8 cellular contexts compared by ENCODE assay signal in the genomic region with DNA sequence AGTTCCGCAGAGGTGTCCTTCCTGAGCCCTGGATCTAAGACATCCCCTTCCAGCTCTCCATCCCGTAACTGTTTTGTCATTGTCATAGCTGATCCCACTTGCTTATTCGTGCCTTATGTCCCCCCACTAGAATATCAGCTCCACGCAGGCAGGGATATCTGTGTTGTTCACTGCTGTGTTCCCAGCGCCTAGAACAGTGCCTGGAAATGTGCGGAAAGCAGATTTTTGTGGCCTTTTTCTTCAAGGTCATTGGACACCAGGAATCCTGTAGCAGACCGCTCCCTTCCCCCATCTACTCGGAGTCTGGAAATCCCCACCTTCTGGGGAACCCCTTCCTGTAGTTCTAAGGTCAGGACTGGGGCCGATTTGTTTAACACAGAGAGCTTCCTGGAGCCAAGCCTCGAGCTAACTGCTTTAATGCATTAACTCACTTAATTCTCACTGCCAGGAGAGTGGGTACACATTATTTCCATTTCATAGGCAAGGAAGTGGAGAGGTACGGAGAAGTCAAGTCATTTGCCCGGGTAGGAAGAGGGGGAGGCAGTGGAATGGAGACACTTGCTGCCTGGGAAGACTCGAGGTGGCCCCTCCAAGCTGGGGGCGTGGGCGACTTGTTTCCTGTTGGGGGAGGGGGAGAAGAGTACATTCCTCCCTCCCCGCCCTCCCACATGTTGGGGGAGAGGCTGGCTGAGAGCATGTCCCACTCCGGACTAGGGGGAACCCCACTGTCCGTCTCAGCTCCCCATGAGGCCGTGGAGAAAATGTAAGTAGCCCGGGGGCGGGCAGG. TPM values are rescaled to one million over a fixed set of nuclear protein-coding genes. Genes with fewer than 3 reads are reported as not detected.
DNase-seq lines count a peak whose midpoint lies in the region; ATAC-seq and TF ChIP-seq lines count a peak whose summit lies in the region.

No MANE protein-coding gene starts in this region.

- peak overlapping the region; percentile 78 for H3K4me3 Mint-ChIP-seq in WTC11
- H3K4me3 Mint-ChIP-seq in dendritic cell treated with granulocyte-macrophage colony-stimulating factor and Interleukin-4, amounts not matched to agents 40 ng/mL and 50 ng/mL, for 4 days: peak overlapping the region; percentile 84
- peak overlapping the region; percentile 81 to 94 (median 91) for H3K4me3 Mint-ChIP-seq in naive thymus-derived CD8-positive, alpha-beta T cell

- CTCF ChIA-PET in WTC11 (lab: Charles Lee): interaction anchor here (1.0 to 3.4 kb wide), 5 partner anchors 8 to 46 kb away, joined by 4 to 82 read pairs (median 25); no protein-coding TSS in a partner anchor

- H3K27me3 Mint-ChIP-seq in WTC11 (ENCODE audit: low read depth): 0 out of 2 replicates have a peak, but pooled peaks cover 2% of the 10 kb centered on the region
- no peaks in the 10 kb centered on the region for H3K27me3 Mint-ChIP-seq in dendritic cell treated with granulocyte-macrophage colony-stimulating factor and Interleukin-4, amounts not matched to agents 40 ng/mL and 50 ng/mL, for 4 days
- H3K27me3 Mint-ChIP-seq in naive thymus-derived CD8-positive, alpha-beta T cell: no peaks in the 10 kb centered on the region

- H3K27me3 ChIP-seq in stomach smooth muscle (ENCODE audit: control insufficient read depth in 1 of 2, insufficient read depth in 2 of 2, low read length in 2 of 2): no peaks in the 10 kb centered on the region

- POLR2A ChIA-PET in WTC11 (lab: Charles Lee): interaction anchor here (0.5 to 1.8 kb wide), 6 partner anchors 7 to 362 kb away, joined by 3 to 5 read pairs (median 3); a partner anchor contains a TSS
- POLR2A ChIA-PET in naive thymus-derived CD8-positive, alpha-beta T cell (lab: Charles Lee): interaction anchor here (0.5 to 11.8 kb wide), 12 partner anchors 9 to 598 kb away, joined by 3 to 106 read pairs (median 5); a partner anchor contains a TSS

- peak overlapping the region; percentile 70 for H3K27ac ChIP-seq in stomach smooth muscle (ENCODE audit: low read length)

- H3K36me3 Mint-ChIP-seq in WTC11: no peaks in the 10 kb centered on the region
- H3K36me3 Mint-ChIP-seq in dendritic cell treated with granulocyte-macrophage colony-stimulating factor and Interleukin-4, amounts not matched to agents 40 ng/mL and 50 ng/mL, for 4 days (ENCODE audit: low read depth): peaks cover 36% of the 10 kb centered on the region
- no peaks in the 10 kb centered on the region for H3K36me3 Mint-ChIP-seq in naive thymus-derived CD8-positive, alpha-beta T cell

- peaks cover 43% of the 10 kb centered on the region for H3K4me1 Mint-ChIP-seq in WTC11
- H3K4me1 Mint-ChIP-seq in dendritic cell treated with granulocyte-macrophage colony-stimulating factor and Interleukin-4, amounts not matched to agents 40 ng/mL and 50 ng/mL, for 4 days (ENCODE audit: low read depth): peaks cover 64% of the 10 kb centered on the region
- peaks cover 24 to 57% (median 56%) of the 10 kb centered on the region in 4 donors for H3K4me1 Mint-ChIP-seq in naive thymus-derived CD8-positive, alpha-beta T cell

- peak overlapping the region in 1 of 2 donors; percentile 37 for H3K9ac ChIP-seq in stomach smooth muscle (ENCODE audit: low read length in 2 of 2)

- peak overlapping the region; percentile 98 for H3K27ac Mint-ChIP-seq in WTC11
- H3K27ac Mint-ChIP-seq in dendritic cell treated with granulocyte-macrophage colony-stimulating factor and Interleukin-4, amounts not matched to agents 40 ng/mL and 50 ng/mL, for 4 days: peak overlapping the region; percentile 93
- H3K27ac Mint-ChIP-seq in naive thymus-derived CD8-positive, alpha-beta T cell: peak overlapping the region; percentile 85 to 97 (median 90)

- peak; percentile 4 for ATAC-seq in HG03097 (IDR thresholded peaks at IDR 0.05; ENCODE audit: low FRiP score, unreplicated experiment)
- ATAC-seq in WTC11: peak; percentile 10
- no peak for ATAC-seq in naive thymus-derived CD8-positive, alpha-beta T cell

- H3K9me3 ChIP-seq in stomach smooth muscle (ENCODE audit: control insufficient read depth in 2 of 2, low read length in 2 of 2): no peaks in the 10 kb centered on the region

- DNase-seq in WTC11 (ENCODE audit: low spot score) (peak; percentile 72), NCI-H2196 (lab: John Stamatoyannopoulos, UW; ENCODE audit: unreplicated experiment) (no peak), head of caudate nucleus (no peak)
- peak in 6 of 10 donors; percentile 32 to 68 (median 40) for DNase-seq in naive thymus-derived CD8-positive, alpha-beta T cell

- no peak; the same call in 1 of the 2 replicates for TF ChIP-seq CTCF in WTC11 (IDR thresholded peaks at IDR 0.05)

- no peaks in the 10 kb centered on the region for H3K36me3 ChIP-seq in stomach smooth muscle (ENCODE audit: control insufficient read depth in 2 of 2, insufficient read depth in 2 of 2, low read length in 2 of 2)

- intact Hi-C loops in dendritic cell treated with granulocyte-macrophage colony-stimulating factor and Interleukin-4, amounts not matched to agents 40 ng/mL and 50 ng/mL, for 4 days (cut with micrococcal nuclease): no loop called here
- intact Hi-C loops in head of caudate nucleus (cut with DNase I): loop anchor here (10.0 kb wide), 1 partner anchor 270 kb away; no protein-coding TSS in a partner anchor

- no peaks in the 10 kb centered on the region for H3K9me3 Mint-ChIP-seq in WTC11
- H3K9me3 Mint-ChIP-seq in dendritic cell treated with granulocyte-macrophage colony-stimulating factor and Interleukin-4, amounts not matched to agents 40 ng/mL and 50 ng/mL, for 4 days: no peaks in the 10 kb centered on the region
- no peaks in the 10 kb centered on the region for H3K9me3 Mint-ChIP-seq in naive thymus-derived CD8-positive, alpha-beta T cell

- H3K4me1 ChIP-seq in stomach smooth muscle (ENCODE audit: control insufficient read depth, insufficient read depth, low read length): peaks cover 48% of the 10 kb centered on the region

- H3K4me3 ChIP-seq in GM08714 (ENCODE audit: low read length) (peak overlapping the region; percentile 65; the same call in 1 of the 2 replicates), stomach smooth muscle (ENCODE audit: low read length in 2 of 2) (peak overlapping the region; percentile 67 to 90)

TF ChIP-seq in WTC11, 78 proteins besides CTCF, POLR2A, EP300 and RAD21 (continues in another document):
- 0 out of 2 replicates have a peak, but pooled peaks have one; percentile 37 for TF ChIP-seq ESRRA (CRISPR knock-in tag; IDR thresholded peaks at IDR 0.05; ENCODE audit: borderline replicate concordance)
- TF ChIP-seq, protein P1, sequence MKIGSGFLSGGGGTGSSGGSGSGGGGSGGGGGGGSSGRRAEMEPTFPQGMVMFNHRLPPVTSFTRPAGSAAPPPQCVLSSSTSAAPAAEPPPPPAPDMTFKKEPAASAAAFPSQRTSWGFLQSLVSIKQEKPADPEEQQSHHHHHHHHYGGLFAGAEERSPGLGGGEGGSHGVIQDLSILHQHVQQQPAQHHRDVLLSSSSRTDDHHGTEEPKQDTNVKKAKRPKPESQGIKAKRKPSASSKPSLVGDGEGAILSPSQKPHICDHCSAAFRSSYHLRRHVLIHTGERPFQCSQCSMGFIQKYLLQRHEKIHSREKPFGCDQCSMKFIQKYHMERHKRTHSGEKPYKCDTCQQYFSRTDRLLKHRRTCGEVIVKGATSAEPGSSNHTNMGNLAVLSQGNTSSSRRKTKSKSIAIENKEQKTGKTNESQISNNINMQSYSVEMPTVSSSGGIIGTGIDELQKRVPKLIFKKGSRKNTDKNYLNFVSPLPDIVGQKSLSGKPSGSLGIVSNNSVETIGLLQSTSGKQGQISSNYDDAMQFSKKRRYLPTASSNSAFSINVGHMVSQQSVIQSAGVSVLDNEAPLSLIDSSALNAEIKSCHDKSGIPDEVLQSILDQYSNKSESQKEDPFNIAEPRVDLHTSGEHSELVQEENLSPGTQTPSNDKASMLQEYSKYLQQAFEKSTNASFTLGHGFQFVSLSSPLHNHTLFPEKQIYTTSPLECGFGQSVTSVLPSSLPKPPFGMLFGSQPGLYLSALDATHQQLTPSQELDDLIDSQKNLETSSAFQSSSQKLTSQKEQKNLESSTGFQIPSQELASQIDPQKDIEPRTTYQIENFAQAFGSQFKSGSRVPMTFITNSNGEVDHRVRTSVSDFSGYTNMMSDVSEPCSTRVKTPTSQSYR (CRISPR knock-in tag; IDR thresholded peaks at IDR 0.05): peak; percentile 85; the same call in 1 of the 2 replicates
- TF ChIP-seq ATF1 (CRISPR knock-in tag; IDR thresholded peaks at IDR 0.05): no peak
- no peak for TF ChIP-seq SP1 (CRISPR knock-in tag; conservative IDR thresholded peaks at IDR 0.05)
- no peak for TF ChIP-seq SOX15 (CRISPR knock-in tag; IDR thresholded peaks at IDR 0.05)
- TF ChIP-seq, protein P2, sequence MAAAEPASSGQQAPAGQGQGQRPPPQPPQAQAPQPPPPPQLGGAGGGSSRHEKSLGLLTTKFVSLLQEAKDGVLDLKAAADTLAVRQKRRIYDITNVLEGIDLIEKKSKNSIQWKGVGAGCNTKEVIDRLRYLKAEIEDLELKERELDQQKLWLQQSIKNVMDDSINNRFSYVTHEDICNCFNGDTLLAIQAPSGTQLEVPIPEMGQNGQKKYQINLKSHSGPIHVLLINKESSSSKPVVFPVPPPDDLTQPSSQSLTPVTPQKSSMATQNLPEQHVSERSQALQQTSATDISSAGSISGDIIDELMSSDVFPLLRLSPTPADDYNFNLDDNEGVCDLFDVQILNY (CRISPR knock-in tag; IDR thresholded peaks at IDR 0.05): no peak
- TF ChIP-seq GRHL2 (CRISPR knock-in tag; IDR thresholded peaks at IDR 0.05; ENCODE audit: insufficient replicate concordance, severe bottlenecking): no peak
- TF ChIP-seq, protein P3, sequence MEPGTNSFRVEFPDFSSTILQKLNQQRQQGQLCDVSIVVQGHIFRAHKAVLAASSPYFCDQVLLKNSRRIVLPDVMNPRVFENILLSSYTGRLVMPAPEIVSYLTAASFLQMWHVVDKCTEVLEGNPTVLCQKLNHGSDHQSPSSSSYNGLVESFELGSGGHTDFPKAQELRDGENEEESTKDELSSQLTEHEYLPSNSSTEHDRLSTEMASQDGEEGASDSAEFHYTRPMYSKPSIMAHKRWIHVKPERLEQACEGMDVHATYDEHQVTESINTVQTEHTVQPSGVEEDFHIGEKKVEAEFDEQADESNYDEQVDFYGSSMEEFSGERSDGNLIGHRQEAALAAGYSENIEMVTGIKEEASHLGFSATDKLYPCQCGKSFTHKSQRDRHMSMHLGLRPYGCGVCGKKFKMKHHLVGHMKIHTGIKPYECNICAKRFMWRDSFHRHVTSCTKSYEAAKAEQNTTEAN (CRISPR knock-in tag; IDR thresholded peaks at IDR 0.05): 0 out of 2 replicates have a peak, but pooled peaks have one; percentile 17

RNA-seq across cellular contexts. Expression of a gene that starts 1.2 kb away (rescaled TPM):
- 20.5 to 31.8 TPM (median 20.7 TPM) in 3 replicates for total RNA-seq in WTC11 (2021)
- total RNA-seq in naive thymus-derived CD8-positive, alpha-beta T cell: 10 to 100 TPM; 12.5 to 12.8 TPM
- 1 to 10 TPM; 2.1 to 5.3 (median 3.2) TPM for polyA plus RNA-seq in naive thymus-derived CD8-positive, alpha-beta T cell

RNA-seq across cellular contexts. Expression of a gene that starts 35.7 kb away (rescaled TPM):
- total RNA-seq in WTC11 (2021): 12.4 to 18.6 TPM (median 14.9 TPM) in 3 replicates
- 1 to 10 TPM; 3.0 to 3.8 TPM for total RNA-seq in naive thymus-derived CD8-positive, alpha-beta T cell
- 1 to 10 TPM in 2 of 3 donors, under 1 TPM in 1; 0.11 to 1.5 (median 1.3) TPM for polyA plus RNA-seq in naive thymus-derived CD8-positive, alpha-beta T cell

Comparison
In these comparisons a context has a peak if more than half of its experiments do, and no peak if none do; other contexts are left out.
1. ATAC-seq: peak in HG03097 (single experiment) and WTC11 (single experiment); none in naive thymus-derived CD8-positive, alpha-beta T cell (0 of 2).
2. DNase-seq: peak in WTC11 (single experiment) and naive thymus-derived CD8-positive, alpha-beta T cell (6 of 10); none in NCI-H2196 (single experiment) and head of caudate nucleus (0 of 42).
3. Peak in every context shown above with its lines, with median percentiles within 50 percentile points of each other: H3K27ac Mint-ChIP-seq and H3K4me3 Mint-ChIP-seq.